12 cellular contexts compared by ENCODE assay signal in the genomic region with DNA sequence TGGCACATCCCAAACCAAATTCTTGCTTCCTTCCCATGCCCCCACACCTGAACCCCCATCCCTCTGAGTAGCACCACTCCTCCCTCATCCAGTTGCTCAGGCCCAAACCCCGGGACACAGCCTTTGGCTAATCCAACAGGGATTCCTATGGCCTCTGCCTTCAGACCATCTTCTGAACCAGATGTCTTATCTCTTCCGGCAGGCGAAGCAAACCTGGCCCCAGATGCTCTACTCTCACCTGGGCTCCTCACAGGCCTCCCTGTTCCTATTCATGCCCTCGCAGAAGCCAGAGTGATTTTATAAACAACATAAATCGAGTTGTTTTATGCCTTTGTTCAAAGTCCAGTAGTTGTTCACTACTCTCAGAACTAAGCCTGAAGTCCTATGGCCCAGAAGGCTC. TPM values are rescaled to one million over a fixed set of nuclear protein-coding genes. Genes with fewer than 3 reads are reported as not detected.
"Had no signal": no experiment of that assay in that cellular context is flagged by ENCODE, and none has a peak within 500 bp of the region (broad histone marks: within the 10 kb centered on the region; RNA-seq: fewer than 3 reads in every experiment).

No MANE protein-coding gene starts in this region.

- H3K27ac ChIP-seq: colonic mucosa, esophagus muscularis mucosa, SJCRH30 had no signal

- H3K4me1 ChIP-seq: colonic mucosa, SJCRH30 had no signal

- H3K9me3 ChIP-seq: body of pancreas, colonic mucosa, left lung, mucosa of descending colon, SJCRH30, upper lobe of left lung had no signal

- H3K9me3 Mint-ChIP-seq: nephron progenitor cell; stimulated activated naive CD8-positive, alpha-beta T cell treated with anti-CD3 and anti-CD28 coated beads, Interleukin-15, amount 100 ng/mL, for 72 hours had no signal

- H3K4me3 Mint-ChIP-seq: nephron progenitor cell had no signal

- H3K4me3 ChIP-seq: body of pancreas, mucosa of descending colon, SJCRH30 had no signal

- H3K27me3 ChIP-seq: body of pancreas, colonic mucosa, upper lobe of left lung had no signal

- H3K27ac Mint-ChIP-seq: nephron progenitor cell had no signal

- H3K36me3 ChIP-seq: colonic mucosa, esophagus muscularis mucosa, left lung, SJCRH30, upper lobe of left lung had no signal

- H3K27me3 Mint-ChIP-seq: stimulated activated naive CD8-positive, alpha-beta T cell treated with anti-CD3 and anti-CD28 coated beads, Interleukin-15, amount 100 ng/mL, for 72 hours had no signal

RNA-seq across cellular contexts. Expression of gene KCNA2, which starts 12.5 kb away (rescaled TPM):
- total RNA-seq: pulmonary artery endothelial cell, SJCRH30 had no signal

RNA-seq across cellular contexts. Expression of gene KCNA3, which starts 56.1 kb away (rescaled TPM):
- total RNA-seq: osteocyte, pulmonary artery endothelial cell, SJCRH30 had no signal
- polyA plus RNA-seq: keratinocyte had no signal
